Comparison of ENCODE assay signal across 1 cellular context in genomic region chr3:172176385-172176784, GRCh38.
TF ChIP-seq lines count a peak whose summit lies in the region.

No MANE protein-coding gene starts in this region.

TF ChIP-seq in K562, 482 proteins besides CTCF, POLR2A, EP300 and RAD21 (continued from another document):
- TF ChIP-seq ATF7 (IDR thresholded peaks at IDR 0.05): no peak
- TF ChIP-seq BMI1 (IDR thresholded peaks at IDR 0.05; ENCODE audit: low read length): no peak
- no peak for TF ChIP-seq NUFIP1 (IDR thresholded peaks at IDR 0.05; ENCODE audit: partially characterized antibody)
- no peak for TF ChIP-seq NR2F6 (CRISPR knock-in tag; IDR thresholded peaks at IDR 0.05)
